35 cellular contexts compared by ENCODE assay signal in genomic region chr20:14897608-14898007, GRCh38.
"Had no signal": no experiment of that assay in that cellular context is flagged by ENCODE, and none has a peak within 500 bp of the region (broad histone marks: within the 10 kb centered on the region; RNA-seq: fewer than 3 reads in every experiment).

No MANE protein-coding gene starts in this region.

- H3K4me3 ChIP-seq: MG63 had no signal

- H3K27me3 ChIP-seq: MG63 had no signal

- H3K36me3 ChIP-seq: MG63 had no signal

- H3K4me2 ChIP-seq: KMS-11 had no signal

- H3K27ac ChIP-seq: KMS-11 had no signal

- DNase-seq: Karpas-422, Kasumi-1, KG1, MG63, MM.1S, MV-4-11, NCI-H1048, NCI-H1092, NCI-H1092 treated with DMSO at 0.1 percent for 48 hours, NCI-H1105, NCI-H1105 treated with DMSO at 0.1 percent for 48 hours, NCI-H1417, NCI-H1417 treated with DMSO at 0.1 percent for 48 hours, NCI-H1436, NCI-H1436 treated with DMSO at 0.1 percent for 48 hours, NCI-H146, NCI-H1694, NCI-H1694 treated with DMSO at 0.1 percent for 48 hours, NCI-H187, NCI-H187 treated with DMSO at 0.1 percent for 48 hours, NCI-H1930, NCI-H2029, NCI-H2029 treated with DMSO at 0.1 percent for 48 hours, NCI-H2081, NCI-H2081 treated with DMSO at 0.1 percent for 48 hours, NCI-H2107, NCI-H2171, NCI-H2227 treated with DMSO at 0.1 percent for 48 hours, NCI-H226, NCI-H345, NCI-H446, NCI-H446 treated with DMSO at 0.1 percent for 48 hours, NCI-H510A, NCI-H510A treated with DMSO at 0.1 percent for 48 hours had no signal

- H3K9ac ChIP-seq: KMS-11 had no signal

- H3K9me3 ChIP-seq: MG63 had no signal
